In genomic region chr1:109299087-109299983, GRCh38 we compare ENCODE assay signal across 9 cellular contexts. TPM values are rescaled to one million over a fixed set of nuclear protein-coding genes. Genes with fewer than 3 reads are reported as not detected.
DNase-seq lines count a peak whose midpoint lies in the region; TF ChIP-seq lines count a peak whose summit lies in the region.
"Had no signal": no experiment of that assay in that cellular context is flagged by ENCODE, and none has a peak within 500 bp of the region (broad histone marks: within the 10 kb centered on the region; RNA-seq: fewer than 3 reads in every experiment).

No MANE protein-coding gene starts in this region.

- TF ChIP-seq CTCF in GM10266 (IDR thresholded peaks at IDR 0.05; ENCODE audit: control insufficient read depth, insufficient read depth, low read depth, missing control alignments) = no peak

- peak; percentile 27 for DNase-seq in HuH-7 (ENCODE audit: low spot score)
- peak in 59 of 61 donors; percentile 44 to 95 (median 85) for DNase-seq in caudate nucleus (lab: John Stamatoyannopoulos, UW)
- peak; percentile 58 for DNase-seq in kidney tubule cell (ENCODE audit: low spot score)
- DNase-seq in GM10266 (ENCODE audit: extremely low spot score) = no peak
- no peak for DNase-seq in AML-193 (lab: John Stamatoyannopoulos, UW)
- no peak for DNase-seq in activated CD4-positive, alpha-beta T cell treated with anti-CD3 and anti-CD28 coated beads for 48 hours
- DNase-seq in SW 1271 (lab: John Stamatoyannopoulos, UW) = no peak
- DNase-seq: erythroblast had no signal

- peak overlapping the region; percentile 98 for H3K27ac ChIP-seq in caudate nucleus (ENCODE audit: low read depth, low read length)
- peak overlapping the region; percentile 99 for H3K27ac ChIP-seq in temporal lobe (ENCODE audit: low read depth, low read length)

RNA-seq across cellular contexts. Expression of gene MYBPHL, which starts 7.5 kb away (rescaled TPM):
- not detected for total RNA-seq in temporal lobe

RNA-seq across cellular contexts. Expression of gene PSRC1, which starts 16.4 kb away (rescaled TPM):
- 6.9 TPM for total RNA-seq in temporal lobe

RNA-seq across cellular contexts. Expression of gene CELSR2, which starts 50.0 kb away (rescaled TPM):
- 46.5 TPM for total RNA-seq in temporal lobe

Comparison
In these comparisons a context has a peak if more than half of its experiments do, and no peak if none do; other contexts are left out.
1. DNase-seq: peak in HuH-7 (single experiment), caudate nucleus (59 of 61) and kidney tubule cell (single experiment); none in GM10266 (single experiment), AML-193 (0 of 2), activated CD4-positive, alpha-beta T cell treated with anti-CD3 and anti-CD28 coated beads for 48 hours (single experiment) and SW 1271 (0 of 2).